Comparison of ENCODE assay signal across 22 cellular contexts in genomic region chr2:215791481-215791937, GRCh38.
DNase-seq lines count a peak whose midpoint lies in the region; ATAC-seq and TF ChIP-seq lines count a peak whose summit lies in the region.
"Had no signal": no experiment of that assay in that cellular context is flagged by ENCODE, and none has a peak within 500 bp of the region (broad histone marks: within the 10 kb centered on the region; RNA-seq: fewer than 3 reads in every experiment).

No MANE protein-coding gene starts in this region.

- peak overlapping the region; percentile 78 for H3K18ac ChIP-seq in mesendoderm (ENCODE audit: low read length)

- peak overlapping the region; percentile 97 for H2BK120ac ChIP-seq in mesendoderm (ENCODE audit: low read depth, low read length)

- H3K4me1 ChIP-seq in GM23248 (ENCODE audit: insufficient read depth) (peaks cover 52% of the 10 kb centered on the region), mesendoderm (ENCODE audit: control insufficient read depth, low read depth, low read length) (peaks cover 8% of the 10 kb centered on the region)
- no peaks in the 10 kb centered on the region for H3K4me1 ChIP-seq in naive thymus-derived CD4-positive, alpha-beta T cell (ENCODE audit: control insufficient read depth in 2 of 2, insufficient read depth in 2 of 2, low read length in 2 of 2)

- H4K8ac ChIP-seq in mesendoderm (ENCODE audit: low read depth, low read length): no peak overlapping the region

- peaks cover 0 to 16% (median 5%) of the 10 kb centered on the region in 7 donors for H3K4me1 Mint-ChIP-seq in naive thymus-derived CD4-positive, alpha-beta T cell

- H3K4me2 ChIP-seq in GM23248 (ENCODE audit: unreplicated experiment) (no peak overlapping the region), mesendoderm (ENCODE audit: low read length) (no peak overlapping the region)

- no peaks in the 10 kb centered on the region for H3K36me3 ChIP-seq in GM23248 (ENCODE audit: low read depth)
- H3K36me3 ChIP-seq in SK-N-MC (ENCODE audit: insufficient read depth, low read length): 0 out of 2 replicates have a peak, but pooled peaks cover 3% of the 10 kb centered on the region
- H3K36me3 ChIP-seq in mesendoderm (ENCODE audit: control insufficient read depth, insufficient read depth, low read length): no peaks in the 10 kb centered on the region
- no peaks in the 10 kb centered on the region for H3K36me3 ChIP-seq in naive thymus-derived CD4-positive, alpha-beta T cell (ENCODE audit: control insufficient read depth in 2 of 3, insufficient read depth in 3 of 3, low read length in 3 of 3)
- H3K36me3 ChIP-seq: upper lobe of left lung had no signal

- no peak overlapping the region for H3K4me3 ChIP-seq in AG10803 (ENCODE audit: low read length)
- H3K4me3 ChIP-seq in GM23248: no peak overlapping the region
- H3K4me3 ChIP-seq in SK-N-MC: no peak overlapping the region; the same call in 1 of the 2 replicates
- no peak overlapping the region for H3K4me3 ChIP-seq in mesendoderm (ENCODE audit: low read length)
- no peak overlapping the region for H3K4me3 ChIP-seq in naive thymus-derived CD4-positive, alpha-beta T cell (ENCODE audit: low read length)
- H3K4me3 ChIP-seq: upper lobe of left lung had no signal

- in situ Hi-C loops in GM23248 (cut with MboI): no loop called here

- DNase-seq in AG10803 (ENCODE audit: low read depth): peak; percentile 51
- peak; percentile 56 for DNase-seq in GM23248
- no peak for DNase-seq in SK-N-MC (ENCODE audit: low read depth, low spot score)
- no peak for DNase-seq in mesendoderm
- DNase-seq in naive thymus-derived CD4-positive, alpha-beta T cell: no peak
- DNase-seq in activated T-cell treated with anti-CD3 and anti-CD28 coated beads, Interleukin-2, amount 50 U/mL, for 1 hour: no peak
- DNase-seq: activated CD4-positive, CD25-positive, alpha-beta regulatory T cell treated with anti-CD3 and anti-CD28 coated beads, Interleukin-2, amount 50 U/mL, for 72 hours; activated naive CD8-positive, alpha-beta T cell treated with anti-CD3 and anti-CD28 coated beads, Interleukin-2, amount 50 U/mL, for 24 hours; erythroblast; GF-D8; Karpas-422; NCI-H1417; NCI-H2171 treated with DMSO at 0.1 percent for 48 hours; NK-92 treated with Interleukin-12 subunit alpha and Interleukin-12 subunit beta, amount 100 ng/mL, for 24 hours; nucleus accumbens; Right ventricle myocardium superior; upper lobe of left lung had no signal

- no peak overlapping the region for H3K4ac ChIP-seq in mesendoderm (ENCODE audit: low read depth, low read length)

- H2AK5ac ChIP-seq in mesendoderm (ENCODE audit: low read length): no peak overlapping the region

- H3K27me3 ChIP-seq in GM23248 (replicated peaks; ENCODE audit: insufficient read depth) (no peaks in the 10 kb centered on the region), mesendoderm (ENCODE audit: insufficient read depth, low read length, poor library complexity) (no peaks in the 10 kb centered on the region)
- no peaks in the 10 kb centered on the region for H3K27me3 ChIP-seq in naive thymus-derived CD4-positive, alpha-beta T cell (ENCODE audit: control insufficient read depth in 2 of 2, insufficient read depth in 2 of 2, low read length in 2 of 2)
- H3K27me3 ChIP-seq: upper lobe of left lung had no signal

- no peak for ATAC-seq in naive thymus-derived CD4-positive, alpha-beta T cell
- no peak for ATAC-seq in GM21423 (IDR thresholded peaks at IDR 0.05; ENCODE audit: unreplicated experiment)
- ATAC-seq: activated naive CD8-positive, alpha-beta T cell treated with anti-CD3 and anti-CD28 coated beads, Interleukin-2, amount 50 U/mL, for 24 hours; activated T-helper 17 cell treated with anti-CD3 and anti-CD28 coated beads, Interleukin-2, amount 50 U/mL, for 72 hours; left lobe of liver had no signal

- H3K56ac ChIP-seq in mesendoderm (ENCODE audit: low read length): peak overlapping the region; percentile 54

- CTCF ChIA-PET in naive thymus-derived CD4-positive, alpha-beta T cell (lab: Charles Lee): interaction anchor here (0.5 kb wide), 1 partner anchor 9 kb away, joined by 3 read pairs; no protein-coding TSS in a partner anchor

- no peak overlapping the region for H3K27ac Mint-ChIP-seq in naive thymus-derived CD4-positive, alpha-beta T cell
- H3K27ac Mint-ChIP-seq: activated naive CD8-positive, alpha-beta T cell treated with anti-CD3 and anti-CD28 coated beads, Interleukin-2, amount 50 U/mL, for 24 hours; activated T-helper 17 cell treated with anti-CD3 and anti-CD28 coated beads, Interleukin-2, amount 50 U/mL, for 72 hours; stimulated activated naive CD8-positive, alpha-beta T cell treated with anti-CD3 and anti-CD28 coated beads, Interleukin-15, Interleukin-2, amounts not matched to agents 100 ng/mL and 50 ng/mL, for 24 hours; T-helper 2 cell treated with Interferon-gamma antibody and Interleukin-4, amounts not matched to agents 5 μg/mL and 100 μg/mL, for 36 hours had no signal

- no peaks in the 10 kb centered on the region for H3K9me2 ChIP-seq in GM23248 (ENCODE audit: insufficient read depth)

- peak overlapping the region; percentile 44; the same call in 1 of the 2 replicates for H2AFZ ChIP-seq in GM23248

- H3K36me3 Mint-ChIP-seq in naive thymus-derived CD4-positive, alpha-beta T cell: no peaks in the 10 kb centered on the region

- no peaks in the 10 kb centered on the region for H4K20me1 ChIP-seq in GM23248 (ENCODE audit: insufficient read depth)

- H3K27me3 Mint-ChIP-seq in naive thymus-derived CD4-positive, alpha-beta T cell: peaks cover 0 to 8% (median 4%) of the 10 kb centered on the region in 5 donors
- H3K27me3 Mint-ChIP-seq: activated T-helper 17 cell treated with anti-CD3 and anti-CD28 coated beads, Interleukin-2, amount 50 U/mL, for 72 hours had no signal

- intact Hi-C loops in naive thymus-derived CD4-positive, alpha-beta T cell (cut with micrococcal nuclease): no loop called here

- no peak overlapping the region for H4K5ac ChIP-seq in mesendoderm (ENCODE audit: low read length)

- no peak overlapping the region for H3K23ac ChIP-seq in mesendoderm (ENCODE audit: low read length)

- H3K9me3 ChIP-seq in GM23248 (ENCODE audit: low read depth): no peaks in the 10 kb centered on the region
- no peaks in the 10 kb centered on the region for H3K9me3 ChIP-seq in SK-N-MC (ENCODE audit: low read depth, low read length)
- H3K9me3 ChIP-seq in naive thymus-derived CD4-positive, alpha-beta T cell (ENCODE audit: control insufficient read depth in 2 of 3, low read length in 3 of 3): no peaks in the 10 kb centered on the region
- H3K9me3 ChIP-seq: upper lobe of left lung had no signal

- peaks cover 42% of the 10 kb centered on the region for H3F3A ChIP-seq in GM23248 (ENCODE audit: insufficient read depth)

- no peaks in the 10 kb centered on the region for H3K9me3 Mint-ChIP-seq in naive thymus-derived CD4-positive, alpha-beta T cell
- H3K9me3 Mint-ChIP-seq: activated naive CD8-positive, alpha-beta T cell treated with anti-CD3 and anti-CD28 coated beads, Interleukin-2, amount 50 U/mL, for 24 hours; activated T-helper 17 cell treated with anti-CD3 and anti-CD28 coated beads, Interleukin-2, amount 50 U/mL, for 72 hours; stimulated activated naive CD8-positive, alpha-beta T cell treated with anti-CD3 and anti-CD28 coated beads, Interleukin-15, Interleukin-2, amounts not matched to agents 100 ng/mL and 50 ng/mL, for 24 hours; T-helper 2 cell treated with Interferon-gamma antibody and Interleukin-4, amounts not matched to agents 5 μg/mL and 100 μg/mL, for 36 hours had no signal

- no peaks in the 10 kb centered on the region for H3K79me1 ChIP-seq in mesendoderm (ENCODE audit: low read length)

- H3K79me2 ChIP-seq in GM23248 (ENCODE audit: insufficient read depth) (no peaks in the 10 kb centered on the region), mesendoderm (ENCODE audit: control insufficient read depth, insufficient read depth, low read length) (no peaks in the 10 kb centered on the region)

- 42 to 44% methylated on average over 4 of the region's 4 CpGs for WGBS in GM23248 (ENCODE audit: low coverage in 1 of 2, low lambda C conversion rate in 2 of 2, missing lambda C conversion rate in 2 of 2), 2 experiments
- WGBS in mesendoderm (ENCODE audit: extremely low coverage, insufficient coverage, low lambda C conversion rate): no CpG with 5 or more reads among the region's 4 CpGs

- H3K9ac ChIP-seq in GM23248 (no peak overlapping the region), SK-N-MC (ENCODE audit: insufficient read length) (peak overlapping the region; percentile 61), mesendoderm (ENCODE audit: low read length) (peak overlapping the region; percentile 19)

- H2BK15ac ChIP-seq in mesendoderm (replicated peaks; ENCODE audit: low read depth): peak overlapping the region; percentile 58

- H3K27ac ChIP-seq in GM23248 (no peak overlapping the region), SK-N-MC (peak overlapping the region; percentile 98), mesendoderm (ENCODE audit: low read depth, low read length) (peak overlapping the region; percentile 19)
- H3K27ac ChIP-seq in naive thymus-derived CD4-positive, alpha-beta T cell (ENCODE audit: low read depth, low read length): no peak overlapping the region
- H3K27ac ChIP-seq: upper lobe of left lung had no signal

- POLR2A ChIA-PET in naive thymus-derived CD4-positive, alpha-beta T cell (lab: Charles Lee): no interaction called here

- no peak overlapping the region for H3K4me3 Mint-ChIP-seq in naive thymus-derived CD4-positive, alpha-beta T cell
- H3K4me3 Mint-ChIP-seq: activated naive CD8-positive, alpha-beta T cell treated with anti-CD3 and anti-CD28 coated beads, Interleukin-2, amount 50 U/mL, for 24 hours; activated T-helper 17 cell treated with anti-CD3 and anti-CD28 coated beads, Interleukin-2, amount 50 U/mL, for 72 hours; stimulated activated naive CD8-positive, alpha-beta T cell treated with anti-CD3 and anti-CD28 coated beads, Interleukin-15, Interleukin-2, amounts not matched to agents 100 ng/mL and 50 ng/mL, for 24 hours; T-helper 2 cell treated with Interferon-gamma antibody and Interleukin-4, amounts not matched to agents 5 μg/mL and 100 μg/mL, for 36 hours had no signal

- no peak for TF ChIP-seq CTCF in AG10803 (conservative IDR thresholded peaks at IDR 0.05; ENCODE audit: low read length)

- H2BK5ac ChIP-seq in mesendoderm (ENCODE audit: low read length): peak overlapping the region; percentile 7

Comparison
In these comparisons a context has a peak if more than half of its experiments do, and no peak if none do; other contexts are left out.
1. DNase-seq: peak in AG10803 (single experiment) and GM23248 (single experiment); none in SK-N-MC (single experiment), mesendoderm (single experiment), naive thymus-derived CD4-positive, alpha-beta T cell (0 of 9) and activated T-cell treated with anti-CD3 and anti-CD28 coated beads, Interleukin-2, amount 50 U/mL, for 1 hour (single experiment).
2. H3K27ac ChIP-seq: peak in SK-N-MC (single experiment) and mesendoderm (single experiment); none in GM23248 (single experiment) and naive thymus-derived CD4-positive, alpha-beta T cell (single experiment).